ENCODE assay signal across 1 cellular context in genomic region chr18:657311-657997, GRCh38.
TF ChIP-seq lines count a peak whose summit lies in the region.

Gene TYMS, plus strand, starts transcription at chr18:657653. Its CDS starts 90 bp downstream, at chr18:657743.

TF ChIP-seq in HEK293, 187 proteins besides CTCF, POLR2A, EP300 and RAD21 (continued from another document and continues in another):
- TF ChIP-seq TSHZ1 (tag by site-specific recombination; IDR thresholded peaks at IDR 0.05; ENCODE audit: borderline replicate concordance) (no peak), ZSCAN5A (tag by site-specific recombination; IDR thresholded peaks at IDR 0.05) (0 out of 2 replicates have a peak, but pooled peaks have one; percentile 7), ZBTB6 (tag by site-specific recombination; IDR thresholded peaks at IDR 0.05) (peak; percentile 90), ZFP37 (tag by site-specific recombination; IDR thresholded peaks at IDR 0.05) (no peak), ZNF37A (tag by site-specific recombination; IDR thresholded peaks at IDR 0.05) (no peak), ZNF239 (tag by site-specific recombination; IDR thresholded peaks at IDR 0.05) (no peak), KLF9 (tag by site-specific recombination; IDR thresholded peaks at IDR 0.05; ENCODE audit: low read depth) (peak; percentile 76), HOXA7 (CRISPR knock-in tag; IDR thresholded peaks at IDR 0.05; ENCODE audit: borderline replicate concordance) (0 out of 2 replicates have a peak, but pooled peaks have one; percentile 42), ZNF654 (tag by site-specific recombination; IDR thresholded peaks at IDR 0.05; ENCODE audit: low read depth) (no peak), ZNF585B (tag by site-specific recombination; IDR thresholded peaks at IDR 0.05) (no peak), RBAK (tag by site-specific recombination; IDR thresholded peaks at IDR 0.05) (no peak), ZNF138 (tag by site-specific recombination; IDR thresholded peaks at IDR 0.05; ENCODE audit: borderline replicate concordance) (no peak), ZNF704 (tag by site-specific recombination; IDR thresholded peaks at IDR 0.05) (no peak), ZNF221 (tag by site-specific recombination; IDR thresholded peaks at IDR 0.05; ENCODE audit: borderline replicate concordance) (no peak), ZNF155 (tag by site-specific recombination; IDR thresholded peaks at IDR 0.05) (no peak), ZNF701 (tag by site-specific recombination; IDR thresholded peaks at IDR 0.05) (no peak), ZNF529 (tag by site-specific recombination; IDR thresholded peaks at IDR 0.05; ENCODE audit: insufficient replicate concordance) (no peak), ZNF174 (tag by site-specific recombination; IDR thresholded peaks at IDR 0.05) (no peak), ZNF24 (tag by site-specific recombination; IDR thresholded peaks at IDR 0.05) (no peak), MZF1 (tag by site-specific recombination; IDR thresholded peaks at IDR 0.05; ENCODE audit: borderline replicate concordance) (no peak), ZNF175 (tag by site-specific recombination; IDR thresholded peaks at IDR 0.05) (no peak), ZBTB26 (tag by site-specific recombination; optimal IDR thresholded peaks at IDR 0.05) (peak; percentile 83), ZNF510 (tag by site-specific recombination; IDR thresholded peaks at IDR 0.05; ENCODE audit: insufficient replicate concordance) (no peak), ZSCAN18 (tag by site-specific recombination; IDR thresholded peaks at IDR 0.05) (no peak), ZNF404 (tag by site-specific recombination; IDR thresholded peaks at IDR 0.05) (no peak), ZNF571 (tag by site-specific recombination; IDR thresholded peaks at IDR 0.05) (no peak), MYNN (tag by site-specific recombination; IDR thresholded peaks at IDR 0.05; ENCODE audit: borderline replicate concordance) (no peak), ZNF610 (tag by site-specific recombination; IDR thresholded peaks at IDR 0.05; ENCODE audit: borderline replicate concordance) (peak; percentile 53; the same call in 1 of the 2 replicates), ZNF555 (tag by site-specific recombination; conservative IDR thresholded peaks at IDR 0.05) (no peak), SCRT2 (tag by site-specific recombination; IDR thresholded peaks at IDR 0.05) (no peak), REST (tag by site-specific recombination; IDR thresholded peaks at IDR 0.05) (no peak), ZNF292 (tag by site-specific recombination; IDR thresholded peaks at IDR 0.05; ENCODE audit: borderline replicate concordance, low read depth) (no peak), ZNF148 (tag by site-specific recombination; IDR thresholded peaks at IDR 0.05; ENCODE audit: borderline replicate concordance) (no peak), ZNF184 (tag by site-specific recombination; IDR thresholded peaks at IDR 0.05) (no peak), ZBTB21 (tag by site-specific recombination; IDR thresholded peaks at IDR 0.05) (no peak), ZSCAN30 (tag by site-specific recombination; IDR thresholded peaks at IDR 0.05) (peak; percentile 95), ZNF426 (tag by site-specific recombination; IDR thresholded peaks at IDR 0.05) (no peak), ZNF223 (tag by site-specific recombination; IDR thresholded peaks at IDR 0.05) (no peak), ZNF830 (tag by site-specific recombination; IDR thresholded peaks at IDR 0.05; ENCODE audit: low read depth) (no peak), ZNF324 (tag by site-specific recombination; IDR thresholded peaks at IDR 0.05) (0 out of 2 replicates have a peak, but pooled peaks have one; percentile 43), HOXC10 (CRISPR knock-in tag; IDR thresholded peaks at IDR 0.05) (peak; percentile 86; the same call in 1 of the 2 replicates), ZNF658 (tag by site-specific recombination; IDR thresholded peaks at IDR 0.05) (no peak), ZBTB49 (tag by site-specific recombination; IDR thresholded peaks at IDR 0.05; ENCODE audit: low read depth) (no peak), ZNF302 (tag by site-specific recombination; IDR thresholded peaks at IDR 0.05; ENCODE audit: low read depth) (no peak), ZNF146 (tag by site-specific recombination; IDR thresholded peaks at IDR 0.05) (no peak), OSR2 (tag by site-specific recombination; IDR thresholded peaks at IDR 0.05) (no peak), ZNF514 (tag by site-specific recombination; IDR thresholded peaks at IDR 0.05) (no peak), ZNF423 (tag by site-specific recombination; IDR thresholded peaks at IDR 0.05) (no peak), ZFP3 (tag by site-specific recombination; IDR thresholded peaks at IDR 0.05; ENCODE audit: low read depth) (no peak), ZNF335 (tag by site-specific recombination; conservative IDR thresholded peaks at IDR 0.05) (peak; percentile 45; the same call in 1 of the 2 replicates)
